20 cellular contexts compared by ENCODE assay signal in genomic region chr4:107747748-107748486, GRCh38. TPM values are rescaled to one million over a fixed set of nuclear protein-coding genes. Genes with fewer than 3 reads are reported as not detected.
A peak's percentile ranks its signal among the peaks of the same experiment; 100 is the strongest.
DNase-seq lines count a peak whose midpoint lies in the region; FAIRE-seq and TF ChIP-seq lines count a peak whose summit lies in the region.
"Had no signal": no experiment of that assay in that cellular context is flagged by ENCODE, and none has a peak within 500 bp of the region (broad histone marks: within the 10 kb centered on the region; RNA-seq: fewer than 3 reads in every experiment).

No MANE protein-coding gene starts in this region.

- no peak overlapping the region for H3K4me3 ChIP-seq in bronchial epithelial cell (ENCODE audit: low read depth, low read length)
- H3K4me3 ChIP-seq: breast epithelium, lung, spleen, vagina had no signal

- CTCF ChIA-PET in GM10248 (lab: Yijun Ruan, JAX): interaction anchor here (0.8 to 4.4 kb wide), 5 partner anchors 9 to 26 kb away, joined by 3 to 22 read pairs (median 6); no protein-coding TSS in a partner anchor

- no peak for TF ChIP-seq POLR2A in GM12891 (IDR thresholded peaks at IDR 0.05; ENCODE audit: low read depth, low read length)

- H3K27me3 ChIP-seq in bronchial epithelial cell (ENCODE audit: control insufficient read depth, insufficient read depth, low read length): no peaks in the 10 kb centered on the region
- H3K27me3 ChIP-seq: breast epithelium, vagina had no signal

- H3K36me3 ChIP-seq in bronchial epithelial cell (ENCODE audit: control insufficient read depth, insufficient read depth, low read length): no peaks in the 10 kb centered on the region
- H3K36me3 ChIP-seq: breast epithelium, spleen, vagina had no signal

- POLR2A ChIA-PET in GM10248 (lab: Yijun Ruan, JAX): no interaction called here

- no peak for TF ChIP-seq CTCF in bronchial epithelial cell (IDR thresholded peaks at IDR 0.05; ENCODE audit: insufficient read depth, low read length, severe bottlenecking)
- TF ChIP-seq CTCF in GM10248 (IDR thresholded peaks at IDR 0.05; ENCODE audit: control extremely low read depth, extremely low read depth, low read depth, missing control alignments): no peak

- DNase-seq in DMS153 (lab: John Stamatoyannopoulos, UW): peak; percentile 87
- DNase-seq in NCI-H1105 treated with DMSO at 0.1 percent for 48 hours (lab: John Stamatoyannopoulos, UW): peak; percentile 84
- DNase-seq in NCI-H345 (lab: John Stamatoyannopoulos, UW): peak; percentile 54
- DNase-seq in bronchial epithelial cell (ENCODE audit: low read depth): peak; percentile 67
- DNase-seq in GM10248 (ENCODE audit: extremely low spot score): no peak
- no peak for DNase-seq in T-helper 1 cell
- DNase-seq in GM12891 (ENCODE audit: insufficient read length, low spot score): no peak
- no peak for DNase-seq in GM19239 (ENCODE audit: insufficient read length, low spot score)
- DNase-seq: activated CD4-positive, alpha-beta T cell treated with anti-CD3 and anti-CD28 coated beads for 48 hours; activated CD8-positive, alpha-beta memory T cell treated with anti-CD3 and anti-CD28 coated beads, Interleukin-2, amount 50 U/mL, for 4 hours; activated gamma-delta T cell; DND-41; NCI-H1436 treated with DMSO at 0.1 percent for 48 hours; NK-92 treated with Interleukin-12 subunit alpha and Interleukin-12 subunit beta, amount 100 ng/mL, for 24 hours; spleen had no signal

- FAIRE-seq in bronchial epithelial cell (lab: Jason Lieb, UNC): no peak
- no peak for FAIRE-seq in GM12891 (lab: Jason Lieb, UNC)
- no peak for FAIRE-seq in GM19239 (lab: Jason Lieb, UNC)
- FAIRE-seq: islet of Langerhans, TTC549 had no signal

TF ChIP-seq in GM12891, 5 proteins besides CTCF, POLR2A, EP300 and RAD21:
- no peak for TF ChIP-seq SPI1 (IDR thresholded peaks at IDR 0.05; ENCODE audit: low read depth, low read length)
- no peak for TF ChIP-seq POU2F2 (IDR thresholded peaks at IDR 0.05; ENCODE audit: low read depth, low read length)
- no peak for TF ChIP-seq TAF1 (IDR thresholded peaks at IDR 0.05; ENCODE audit: low read depth, low read length)
- no peak for TF ChIP-seq POLR2AphosphoS5 (IDR thresholded peaks at IDR 0.05; ENCODE audit: low read depth, low read length)
- no peak for TF ChIP-seq PAX5 (IDR thresholded peaks at IDR 0.05; ENCODE audit: insufficient read depth, low read length, severe bottlenecking)

RNA-seq across cellular contexts. Expression of gene PAPSS1, which starts 27.9 kb away (rescaled TPM):
- 49.3 and 55.8 TPM in 2 replicates for total RNA-seq in bronchial epithelial cell
- polyA plus RNA-seq in GM12891 (2012; ENCODE audit: low read depth, missing spikeins): 25.2 TPM

Comparison
In these comparisons a context has a peak if more than half of its experiments do, and no peak if none do; other contexts are left out.
1. DNase-seq: peak in DMS153 (single experiment), NCI-H1105 treated with DMSO at 0.1 percent for 48 hours (single experiment), NCI-H345 (single experiment) and bronchial epithelial cell (single experiment); none in GM10248 (single experiment), T-helper 1 cell (0 of 5), GM12891 (single experiment) and GM19239 (single experiment).